ENCODE assay signal across 9 cellular contexts in genomic region chr11:75430692-75431532, GRCh38. TPM values are rescaled to one million over a fixed set of nuclear protein-coding genes. Genes with fewer than 3 reads are reported as not detected.
A peak's percentile ranks its signal among the peaks of the same experiment; 100 is the strongest.
DNase-seq lines count a peak whose midpoint lies in the region; ATAC-seq, FAIRE-seq and TF ChIP-seq lines count a peak whose summit lies in the region.
"Had no signal": no experiment of that assay in that cellular context is flagged by ENCODE, and none has a peak within 500 bp of the region (broad histone marks: within the 10 kb centered on the region; RNA-seq: fewer than 3 reads in every experiment).

No MANE protein-coding gene starts in this region.

- TF ChIP-seq CTCF in endothelial cell of umbilical vein (IDR thresholded peaks at IDR 0.05; ENCODE audit: extremely low read depth in 1 of 2, insufficient read depth in 1 of 2, low read depth in 1 of 2, low read length in 2 of 2): no peak
- TF ChIP-seq CTCF in psoas muscle (IDR thresholded peaks at IDR 0.05): no peak

- no peak overlapping the region for H3K9ac ChIP-seq in endothelial cell of umbilical vein (replicated peaks; ENCODE audit: extremely low read depth, insufficient read depth, low read length)

- peaks cover 9% of the 10 kb centered on the region for H3K4me1 ChIP-seq in endothelial cell of umbilical vein (ENCODE audit: control insufficient read depth, extremely low read depth, insufficient read depth, low read length)
- H3K4me1 ChIP-seq in psoas muscle: no peaks in the 10 kb centered on the region

- H3K27ac ChIP-seq in endothelial cell of umbilical vein (ENCODE audit: insufficient read depth, low read depth, low read length): no peak overlapping the region
- H3K27ac ChIP-seq in psoas muscle: no peak overlapping the region

- no TSS peak for BruUV-seq in endothelial cell of umbilical vein (replicated peaks; lab: Mats Ljungman, UMichigan)

- peaks cover 0 to 11% of the 10 kb centered on the region in 2 experiments for H3K36me3 ChIP-seq in endothelial cell of umbilical vein (ENCODE audit: control insufficient read depth in 2 of 2, extremely low read depth in 1 of 2, insufficient read depth in 2 of 2, low read length in 2 of 2)
- peaks cover 0 to 8% of the 10 kb centered on the region in 2 donors for H3K36me3 ChIP-seq in psoas muscle (ENCODE audit: insufficient read depth in 1 of 2, low read depth in 1 of 2)

- peak; percentile 40 for FAIRE-seq in endothelial cell of umbilical vein (lab: Jason Lieb, UNC)

- no peaks in the 10 kb centered on the region for H3K79me2 ChIP-seq in endothelial cell of umbilical vein (ENCODE audit: control insufficient read depth, insufficient read depth, low read length)

- CTCF ChIA-PET in endothelial cell of umbilical vein (lab: Charles Lee) (interaction anchor here (1.5 to 1.9 kb wide), 4 partner anchors 23 to 42 kb away, joined by 6 to 12 read pairs (median 7); no protein-coding TSS in a partner anchor), HEK293T (lab: Yijun Ruan, JAX) (no interaction called here)

- peak overlapping the region in 1 of 3 experiments; percentile 4 for H3K4me3 ChIP-seq in endothelial cell of umbilical vein (replicated peaks in 1 of 3; ENCODE audit: insufficient read depth in 1 of 3, low read depth in 1 of 3, low read length in 3 of 3)
- H3K4me3 ChIP-seq in psoas muscle: peak overlapping the region; percentile 51
- H3K4me3 ChIP-seq: mucosa of descending colon had no signal

- peaks cover 26 to 29% of the 10 kb centered on the region in 2 experiments for H3K27me3 ChIP-seq in endothelial cell of umbilical vein (ENCODE audit: control insufficient read depth in 2 of 2, insufficient read depth in 2 of 2, low read length in 2 of 2)
- peaks cover 0 to 53% (median 14%) of the 10 kb centered on the region in 3 donors for H3K27me3 ChIP-seq in psoas muscle (ENCODE audit: insufficient read depth in 3 of 3, low read length in 2 of 3)

- H3K9me3 ChIP-seq in endothelial cell of umbilical vein (replicated peaks; ENCODE audit: control insufficient read depth, insufficient read depth, low read length) (no peaks in the 10 kb centered on the region), psoas muscle (no peaks in the 10 kb centered on the region)

- H3K9me1 ChIP-seq in endothelial cell of umbilical vein (replicated peaks; ENCODE audit: control insufficient read depth, extremely low read depth, insufficient read depth, low read length): no peaks in the 10 kb centered on the region

- TF ChIP-seq POLR2A in endothelial cell of umbilical vein (IDR thresholded peaks at IDR 0.05; ENCODE audit: low read depth, low read length): no peak

- POLR2A ChIA-PET in endothelial cell of umbilical vein (lab: Charles Lee): no interaction called here
- POLR2A ChIA-PET in HEK293T (lab: Yijun Ruan, JAX): no interaction called here

- dilution Hi-C loops in endothelial cell of umbilical vein (cut with MboI; ENCODE audit: extremely low pct_ligation_motif_present, low sequenced_read_pairs): no loop called here

- peak overlapping the region; percentile 19 for H2AFZ ChIP-seq in endothelial cell of umbilical vein (ENCODE audit: low read depth, low read length)

- intact Hi-C loops in endothelial cell of umbilical vein (cut with micrococcal nuclease): no loop called here
- intact Hi-C loops in psoas muscle (cut with DNase I): no loop called here

- no peak for ATAC-seq in psoas muscle

- H4K20me1 ChIP-seq in endothelial cell of umbilical vein (replicated peaks; ENCODE audit: control insufficient read depth, extremely low read depth, insufficient read depth, low read length): no peaks in the 10 kb centered on the region

- 22 to 28% (median 22%) methylated on average over 32 to 33 of the region's 33 CpGs for WGBS in psoas muscle, 3 donors

- peak; percentile 31 for DNase-seq in DMS153 treated with DMSO at 0.1 percent for 48 hours (lab: John Stamatoyannopoulos, UW; ENCODE audit: unreplicated experiment)
- DNase-seq in DMS153 (lab: John Stamatoyannopoulos, UW): no peak
- peak; percentile 71 for DNase-seq in NCI-H69 (lab: John Stamatoyannopoulos, UW)
- DNase-seq in endothelial cell of umbilical vein (ENCODE audit: low read depth, low spot score): peak; percentile 24
- DNase-seq in psoas muscle: peak; percentile 10 to 39
- DNase-seq in NCI-H526 treated with DMSO at 0.1 percent for 48 hours (lab: John Stamatoyannopoulos, UW): no peak
- DNase-seq in HEK293T (ENCODE audit: extremely low spot score): no peak
- DNase-seq in HuH-7 (ENCODE audit: low spot score): no peak

- H3K4me2 ChIP-seq in endothelial cell of umbilical vein (ENCODE audit: insufficient read depth, low read length): peak overlapping the region; percentile 8

TF ChIP-seq in endothelial cell of umbilical vein, 7 proteins besides CTCF, POLR2A, EP300 and RAD21:
- TF ChIP-seq EZH2 (IDR thresholded peaks at IDR 0.05; ENCODE audit: borderline replicate concordance, low read depth, low read length, severe bottlenecking): peak; percentile 79
- TF ChIP-seq JUN (IDR thresholded peaks at IDR 0.05; ENCODE audit: borderline replicate concordance, insufficient read depth, insufficient read length, low read depth): no peak

TF ChIP-seq in HEK293T, 16 proteins besides CTCF, POLR2A, EP300 and RAD21:
- TF ChIP-seq FOXM1 (IDR thresholded peaks at IDR 0.05; ENCODE audit: borderline replicate concordance): no peak
- TF ChIP-seq ZNF384 (IDR thresholded peaks at IDR 0.05): no peak
- TF ChIP-seq TARDBP (IDR thresholded peaks at IDR 0.05): no peak
- no peak for TF ChIP-seq PKNOX1 (IDR thresholded peaks at IDR 0.05)
- TF ChIP-seq HDGF (IDR thresholded peaks at IDR 0.05; ENCODE audit: borderline replicate concordance): no peak
- TF ChIP-seq ELF4 (IDR thresholded peaks at IDR 0.05): no peak
- no peak for TF ChIP-seq NFRKB (IDR thresholded peaks at IDR 0.05)
- TF ChIP-seq ARNT (IDR thresholded peaks at IDR 0.05): no peak
- no peak for TF ChIP-seq FOXK2 (IDR thresholded peaks at IDR 0.05)
- no peak for TF ChIP-seq SUZ12 (IDR thresholded peaks at IDR 0.05)
- no peak for TF ChIP-seq L3MBTL2 (conservative IDR thresholded peaks at IDR 0.05)
- no peak for TF ChIP-seq CTBP1 (IDR thresholded peaks at IDR 0.05; ENCODE audit: borderline replicate concordance)
- no peak for TF ChIP-seq LEF1 (IDR thresholded peaks at IDR 0.05; ENCODE audit: borderline replicate concordance)
- TF ChIP-seq BHLHE40 (IDR thresholded peaks at IDR 0.05; ENCODE audit: borderline replicate concordance): no peak
- no peak for TF ChIP-seq SP1 (IDR thresholded peaks at IDR 0.05)
- no peak for TF ChIP-seq FOXA1 (IDR thresholded peaks at IDR 0.05)

RNA-seq across cellular contexts. Expression of gene KLHL35, which starts 2.1 kb away (rescaled TPM):
- total RNA-seq in endothelial cell of umbilical vein (0.97 and 1.2 TPM in 2 replicates), psoas muscle (under 1 TPM; 0.34 to 0.64 (median 0.39) TPM)
- polyA plus RNA-seq in endothelial cell of umbilical vein (2.3 and 2.7 TPM in 2 replicates), psoas muscle (1 to 10 TPM in 2 of 3 donors, under 1 TPM in 1; 0.56 to 4.1 (median 1.2) TPM)
- 1.0 and 1.7 TPM in 2 replicates for polyA plus RNA-seq in endothelial cell of umbilical vein (2011; cell fraction: cytosol; rRNA removed)
- 1.6 and 2.1 TPM in 2 replicates for polyA plus RNA-seq in endothelial cell of umbilical vein (2011; cell fraction: nucleus; rRNA removed)
- 0.52 and 1.1 TPM in 2 replicates for polyA plus RNA-seq in endothelial cell of umbilical vein (2012)
- 1.1 and 1.3 TPM in 2 replicates for polyA minus RNA-seq in endothelial cell of umbilical vein
- 9.7 TPM for polyA minus RNA-seq in endothelial cell of umbilical vein (2011; cell fraction: cytosol; rRNA and poly(A)+ RNA removed)
- polyA minus RNA-seq in endothelial cell of umbilical vein (2011; cell fraction: nucleus; rRNA and poly(A)+ RNA removed): 0.38 and 1.7 TPM in 2 replicates

RNA-seq across cellular contexts. Expression of gene RPS3, which starts 31.6 kb away (rescaled TPM):
- total RNA-seq in endothelial cell of umbilical vein (2,836 and 2,973 TPM in 2 replicates), psoas muscle (1,000 to 10,000 TPM in 2 of 4 donors, 100 to 1,000 TPM in 2; 807 to 1,216 (median 929) TPM)
- polyA plus RNA-seq in endothelial cell of umbilical vein (3,219 and 3,734 TPM in 2 replicates), psoas muscle (1,000 to 10,000 TPM; 1,619 to 2,132 (median 1,802) TPM)
- polyA plus RNA-seq in endothelial cell of umbilical vein (2011; cell fraction: cytosol; rRNA removed): 3,159 and 3,916 TPM in 2 replicates
- polyA plus RNA-seq in endothelial cell of umbilical vein (2011; cell fraction: nucleus; rRNA removed): 1,354 and 1,373 TPM in 2 replicates
- polyA plus RNA-seq in endothelial cell of umbilical vein (2012): 4,332 and 4,658 TPM in 2 replicates
- polyA minus RNA-seq in endothelial cell of umbilical vein: 1,194 and 1,275 TPM in 2 replicates
- 1,153 TPM for polyA minus RNA-seq in endothelial cell of umbilical vein (2011; cell fraction: cytosol; rRNA and poly(A)+ RNA removed)
- polyA minus RNA-seq in endothelial cell of umbilical vein (2011; cell fraction: nucleus; rRNA and poly(A)+ RNA removed): 141 and 185 TPM in 2 replicates

Comparison
In these comparisons a context has a peak if more than half of its experiments do, and no peak if none do; other contexts are left out.
1. DNase-seq: peak in DMS153 treated with DMSO at 0.1 percent for 48 hours (single experiment), NCI-H69 (single experiment), endothelial cell of umbilical vein (single experiment) and psoas muscle (2 of 2); none in DMS153 (single experiment), NCI-H526 treated with DMSO at 0.1 percent for 48 hours (single experiment), HEK293T (single experiment) and HuH-7 (single experiment).